In the genomic region with DNA sequence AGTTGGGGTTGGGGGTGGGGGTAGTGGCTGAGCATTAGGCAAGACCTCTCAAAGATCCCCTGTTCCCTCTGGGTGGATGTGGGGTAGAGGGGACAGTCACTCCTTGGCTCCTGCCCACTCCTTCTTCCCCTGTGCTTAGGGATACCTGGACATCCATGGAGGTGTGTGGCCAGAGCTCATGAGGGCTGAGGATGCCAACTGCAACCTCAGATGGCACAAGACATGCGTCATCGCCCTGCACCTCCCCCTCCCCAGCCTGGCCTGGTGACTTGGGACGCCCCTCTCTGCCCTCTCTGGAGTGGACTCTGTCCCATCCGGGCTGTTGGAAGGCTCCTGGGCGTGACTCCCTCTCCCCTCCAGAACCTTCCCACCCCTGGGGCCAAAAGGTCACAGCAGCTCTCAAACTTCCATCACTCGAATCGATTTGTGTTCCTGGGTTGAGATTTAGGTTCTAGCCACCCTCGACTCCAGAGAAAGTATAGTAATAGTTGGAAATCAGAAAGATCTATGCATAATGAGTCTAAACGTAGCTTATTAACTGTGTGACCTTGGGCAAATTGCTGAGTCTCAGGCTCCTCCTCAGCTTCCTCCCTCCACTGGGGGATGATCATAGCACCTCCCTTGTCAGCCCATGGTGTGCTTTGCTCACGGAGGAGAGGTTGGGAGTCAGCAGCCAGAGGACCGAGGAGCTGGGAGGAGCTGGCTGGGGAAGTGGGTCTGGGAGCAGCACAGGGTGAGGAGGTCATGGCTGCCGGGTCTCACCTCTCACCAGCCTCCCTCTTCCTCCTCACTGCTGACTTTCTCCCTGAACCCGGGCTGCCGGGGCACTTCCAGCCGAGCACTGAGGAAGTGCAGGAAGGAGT, we compare ENCODE assay signal across 1 cellular context.
TF ChIP-seq lines count a peak whose summit lies in the region.

No MANE protein-coding gene starts in this region.

TF ChIP-seq in K562, 482 proteins besides CTCF, POLR2A, EP300 and RAD21 (continues in another document):
- no peak for TF ChIP-seq DNMT1 (IDR thresholded peaks at IDR 0.05)
- TF ChIP-seq NCOA6 (IDR thresholded peaks at IDR 0.05), result no peak
- TF ChIP-seq, protein P1, sequence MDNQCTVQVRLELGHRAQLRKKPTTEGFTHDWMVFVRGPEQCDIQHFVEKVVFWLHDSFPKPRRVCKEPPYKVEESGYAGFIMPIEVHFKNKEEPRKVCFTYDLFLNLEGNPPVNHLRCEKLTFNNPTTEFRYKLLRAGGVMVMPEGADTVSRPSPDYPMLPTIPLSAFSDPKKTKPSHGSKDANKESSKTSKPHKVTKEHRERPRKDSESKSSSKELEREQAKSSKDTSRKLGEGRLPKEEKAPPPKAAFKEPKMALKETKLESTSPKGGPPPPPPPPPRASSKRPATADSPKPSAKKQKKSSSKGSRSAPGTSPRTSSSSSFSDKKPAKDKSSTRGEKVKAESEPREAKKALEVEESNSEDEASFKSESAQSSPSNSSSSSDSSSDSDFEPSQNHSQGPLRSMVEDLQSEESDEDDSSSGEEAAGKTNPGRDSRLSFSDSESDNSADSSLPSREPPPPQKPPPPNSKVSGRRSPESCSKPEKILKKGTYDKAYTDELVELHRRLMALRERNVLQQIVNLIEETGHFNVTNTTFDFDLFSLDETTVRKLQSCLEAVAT (IDR thresholded peaks at IDR 0.05), result no peak
- TF ChIP-seq, protein P2, sequence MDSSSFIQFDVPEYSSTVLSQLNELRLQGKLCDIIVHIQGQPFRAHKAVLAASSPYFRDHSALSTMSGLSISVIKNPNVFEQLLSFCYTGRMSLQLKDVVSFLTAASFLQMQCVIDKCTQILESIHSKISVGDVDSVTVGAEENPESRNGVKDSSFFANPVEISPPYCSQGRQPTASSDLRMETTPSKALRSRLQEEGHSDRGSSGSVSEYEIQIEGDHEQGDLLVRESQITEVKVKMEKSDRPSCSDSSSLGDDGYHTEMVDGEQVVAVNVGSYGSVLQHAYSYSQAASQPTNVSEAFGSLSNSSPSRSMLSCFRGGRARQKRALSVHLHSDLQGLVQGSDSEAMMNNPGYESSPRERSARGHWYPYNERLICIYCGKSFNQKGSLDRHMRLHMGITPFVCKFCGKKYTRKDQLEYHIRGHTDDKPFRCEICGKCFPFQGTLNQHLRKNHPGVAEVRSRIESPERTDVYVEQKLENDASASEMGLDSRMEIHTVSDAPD (CRISPR knock-in tag; IDR thresholded peaks at IDR 0.05), result no peak
- no peak for TF ChIP-seq JUNB (CRISPR knock-in tag; conservative IDR thresholded peaks at IDR 0.05)
- TF ChIP-seq FOXP4 (CRISPR knock-in tag; IDR thresholded peaks at IDR 0.05; ENCODE audit: borderline replicate concordance), result peak; percentile 56; the same call in 1 of the 2 replicates
- no peak for TF ChIP-seq PATZ1 (CRISPR knock-in tag; IDR thresholded peaks at IDR 0.05; ENCODE audit: borderline replicate concordance)
- TF ChIP-seq ELK3 (CRISPR knock-in tag; IDR thresholded peaks at IDR 0.05), result no peak
- TF ChIP-seq SP1 (CRISPR knock-in tag; IDR thresholded peaks at IDR 0.05), result no peak; the same call in 1 of the 2 replicates
- 0 out of 2 replicates have a peak, but pooled peaks have one; percentile 44 for TF ChIP-seq GABPB1 (CRISPR knock-in tag; IDR thresholded peaks at IDR 0.05)
- TF ChIP-seq, protein P3, sequence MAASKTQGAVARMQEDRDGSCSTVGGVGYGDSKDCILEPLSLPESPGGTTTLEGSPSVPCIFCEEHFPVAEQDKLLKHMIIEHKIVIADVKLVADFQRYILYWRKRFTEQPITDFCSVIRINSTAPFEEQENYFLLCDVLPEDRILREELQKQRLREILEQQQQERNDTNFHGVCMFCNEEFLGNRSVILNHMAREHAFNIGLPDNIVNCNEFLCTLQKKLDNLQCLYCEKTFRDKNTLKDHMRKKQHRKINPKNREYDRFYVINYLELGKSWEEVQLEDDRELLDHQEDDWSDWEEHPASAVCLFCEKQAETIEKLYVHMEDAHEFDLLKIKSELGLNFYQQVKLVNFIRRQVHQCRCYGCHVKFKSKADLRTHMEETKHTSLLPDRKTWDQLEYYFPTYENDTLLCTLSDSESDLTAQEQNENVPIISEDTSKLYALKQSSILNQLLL (CRISPR knock-in tag; IDR thresholded peaks at IDR 0.05; ENCODE audit: borderline replicate concordance), result no peak
- no peak for TF ChIP-seq ZNF124 (CRISPR knock-in tag; IDR thresholded peaks at IDR 0.05)
- peak; percentile 73; the same call in 1 of the 2 replicates for TF ChIP-seq CTBP1 (IDR thresholded peaks at IDR 0.05; ENCODE audit: borderline replicate concordance)
- no peak for TF ChIP-seq SOX6 (IDR thresholded peaks at IDR 0.05)
- TF ChIP-seq NUFIP1 (IDR thresholded peaks at IDR 0.05; ENCODE audit: partially characterized antibody), result no peak
- TF ChIP-seq, protein P4, sequence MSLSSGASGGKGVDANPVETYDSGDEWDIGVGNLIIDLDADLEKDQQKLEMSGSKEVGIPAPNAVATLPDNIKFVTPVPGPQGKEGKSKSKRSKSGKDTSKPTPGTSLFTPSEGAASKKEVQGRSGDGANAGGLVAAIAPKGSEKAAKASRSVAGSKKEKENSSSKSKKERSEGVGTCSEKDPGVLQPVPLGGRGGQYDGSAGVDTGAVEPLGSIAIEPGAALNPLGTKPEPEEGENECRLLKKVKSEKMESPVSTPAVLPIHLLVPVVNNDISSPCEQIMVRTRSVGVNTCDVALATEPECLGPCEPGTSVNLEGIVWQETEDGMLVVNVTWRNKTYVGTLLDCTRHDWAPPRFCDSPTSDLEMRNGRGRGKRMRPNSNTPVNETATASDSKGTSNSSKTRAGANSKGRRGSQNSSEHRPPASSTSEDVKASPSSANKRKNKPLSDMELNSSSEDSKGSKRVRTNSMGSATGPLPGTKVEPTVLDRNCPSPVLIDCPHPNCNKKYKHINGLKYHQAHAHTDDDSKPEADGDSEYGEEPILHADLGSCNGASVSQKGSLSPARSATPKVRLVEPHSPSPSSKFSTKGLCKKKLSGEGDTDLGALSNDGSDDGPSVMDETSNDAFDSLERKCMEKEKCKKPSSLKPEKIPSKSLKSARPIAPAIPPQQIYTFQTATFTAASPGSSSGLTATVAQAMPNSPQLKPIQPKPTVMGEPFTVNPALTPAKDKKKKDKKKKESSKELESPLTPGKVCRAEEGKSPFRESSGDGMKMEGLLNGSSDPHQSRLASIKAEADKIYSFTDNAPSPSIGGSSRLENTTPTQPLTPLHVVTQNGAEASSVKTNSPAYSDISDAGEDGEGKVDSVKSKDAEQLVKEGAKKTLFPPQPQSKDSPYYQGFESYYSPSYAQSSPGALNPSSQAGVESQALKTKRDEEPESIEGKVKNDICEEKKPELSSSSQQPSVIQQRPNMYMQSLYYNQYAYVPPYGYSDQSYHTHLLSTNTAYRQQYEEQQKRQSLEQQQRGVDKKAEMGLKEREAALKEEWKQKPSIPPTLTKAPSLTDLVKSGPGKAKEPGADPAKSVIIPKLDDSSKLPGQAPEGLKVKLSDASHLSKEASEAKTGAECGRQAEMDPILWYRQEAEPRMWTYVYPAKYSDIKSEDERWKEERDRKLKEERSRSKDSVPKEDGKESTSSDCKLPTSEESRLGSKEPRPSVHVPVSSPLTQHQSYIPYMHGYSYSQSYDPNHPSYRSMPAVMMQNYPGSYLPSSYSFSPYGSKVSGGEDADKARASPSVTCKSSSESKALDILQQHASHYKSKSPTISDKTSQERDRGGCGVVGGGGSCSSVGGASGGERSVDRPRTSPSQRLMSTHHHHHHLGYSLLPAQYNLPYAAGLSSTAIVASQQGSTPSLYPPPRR (CRISPR knock-in tag; IDR thresholded peaks at IDR 0.05; ENCODE audit: borderline replicate concordance), result no peak
- no peak for TF ChIP-seq ARID2 (IDR thresholded peaks at IDR 0.05)
- TF ChIP-seq OTX1 (CRISPR knock-in tag; IDR thresholded peaks at IDR 0.05), result 0 out of 2 replicates have a peak, but pooled peaks have one; percentile 16
- TF ChIP-seq ZNF766 (CRISPR knock-in tag; conservative IDR thresholded peaks at IDR 0.05), result peak; percentile 11
- TF ChIP-seq RAD51 (IDR thresholded peaks at IDR 0.05; ENCODE audit: borderline replicate concordance, low read depth), result no peak
- 0 out of 2 replicates have a peak, but pooled peaks have one; percentile 27 for TF ChIP-seq KLF6 (CRISPR knock-in tag; IDR thresholded peaks at IDR 0.05; ENCODE audit: borderline replicate concordance)
- TF ChIP-seq GTF2E2 (tag; IDR thresholded peaks at IDR 0.05), result no peak
- TF ChIP-seq, protein P5, sequence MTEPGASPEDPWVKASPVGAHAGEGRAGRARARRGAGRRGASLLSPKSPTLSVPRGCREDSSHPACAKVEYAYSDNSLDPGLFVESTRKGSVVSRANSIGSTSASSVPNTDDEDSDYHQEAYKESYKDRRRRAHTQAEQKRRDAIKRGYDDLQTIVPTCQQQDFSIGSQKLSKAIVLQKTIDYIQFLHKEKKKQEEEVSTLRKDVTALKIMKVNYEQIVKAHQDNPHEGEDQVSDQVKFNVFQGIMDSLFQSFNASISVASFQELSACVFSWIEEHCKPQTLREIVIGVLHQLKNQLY (CRISPR knock-in tag; conservative IDR thresholded peaks at IDR 0.05), result no peak
- TF ChIP-seq, protein P6, sequence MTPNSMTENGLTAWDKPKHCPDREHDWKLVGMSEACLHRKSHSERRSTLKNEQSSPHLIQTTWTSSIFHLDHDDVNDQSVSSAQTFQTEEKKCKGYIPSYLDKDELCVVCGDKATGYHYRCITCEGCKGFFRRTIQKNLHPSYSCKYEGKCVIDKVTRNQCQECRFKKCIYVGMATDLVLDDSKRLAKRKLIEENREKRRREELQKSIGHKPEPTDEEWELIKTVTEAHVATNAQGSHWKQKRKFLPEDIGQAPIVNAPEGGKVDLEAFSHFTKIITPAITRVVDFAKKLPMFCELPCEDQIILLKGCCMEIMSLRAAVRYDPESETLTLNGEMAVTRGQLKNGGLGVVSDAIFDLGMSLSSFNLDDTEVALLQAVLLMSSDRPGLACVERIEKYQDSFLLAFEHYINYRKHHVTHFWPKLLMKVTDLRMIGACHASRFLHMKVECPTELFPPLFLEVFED (CRISPR knock-in tag; conservative IDR thresholded peaks at IDR 0.05), result no peak
- no peak for TF ChIP-seq POLR2AphosphoS2 (IDR thresholded peaks at IDR 0.05; ENCODE audit: low read length)
- TF ChIP-seq, protein P7, sequence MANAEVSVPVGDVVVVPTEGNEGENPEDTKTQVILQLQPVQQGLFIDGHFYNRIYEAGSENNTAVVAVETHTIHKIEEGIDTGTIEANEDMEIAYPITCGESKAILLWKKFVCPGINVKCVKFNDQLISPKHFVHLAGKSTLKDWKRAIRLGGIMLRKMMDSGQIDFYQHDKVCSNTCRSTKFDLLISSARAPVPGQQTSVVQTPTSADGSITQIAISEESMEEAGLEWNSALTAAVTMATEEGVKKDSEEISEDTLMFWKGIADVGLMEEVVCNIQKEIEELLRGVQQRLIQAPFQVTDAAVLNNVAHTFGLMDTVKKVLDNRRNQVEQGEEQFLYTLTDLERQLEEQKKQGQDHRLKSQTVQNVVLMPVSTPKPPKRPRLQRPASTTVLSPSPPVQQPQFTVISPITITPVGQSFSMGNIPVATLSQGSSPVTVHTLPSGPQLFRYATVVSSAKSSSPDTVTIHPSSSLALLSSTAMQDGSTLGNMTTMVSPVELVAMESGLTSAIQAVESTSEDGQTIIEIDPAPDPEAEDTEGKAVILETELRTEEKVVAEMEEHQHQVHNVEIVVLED (CRISPR knock-in tag; IDR thresholded peaks at IDR 0.05), result no peak
- TF ChIP-seq DPF2 (IDR thresholded peaks at IDR 0.05), result 0 out of 2 replicates have a peak, but pooled peaks have one; percentile 48
- TF ChIP-seq ZNF75A (CRISPR knock-in tag; IDR thresholded peaks at IDR 0.05), result no peak
- TF ChIP-seq, protein P8, sequence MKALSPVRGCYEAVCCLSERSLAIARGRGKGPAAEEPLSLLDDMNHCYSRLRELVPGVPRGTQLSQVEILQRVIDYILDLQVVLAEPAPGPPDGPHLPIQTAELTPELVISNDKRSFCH (CRISPR knock-in tag; IDR thresholded peaks at IDR 0.05), result no peak
- TF ChIP-seq, protein P8 (tag; IDR thresholded peaks at IDR 0.05), result peak; percentile 86
- TF ChIP-seq ETV5 (CRISPR knock-in tag; IDR thresholded peaks at IDR 0.05; ENCODE audit: low read depth), result no peak
- no peak for TF ChIP-seq ADNP (tag; IDR thresholded peaks at IDR 0.05)
- no peak for TF ChIP-seq ZC3H4 (CRISPR knock-in tag; IDR thresholded peaks at IDR 0.05; ENCODE audit: borderline replicate concordance)
- no peak for TF ChIP-seq SMAD1 (IDR thresholded peaks at IDR 0.05; ENCODE audit: low read depth, low read length, partially characterized antibody)
- no peak for TF ChIP-seq ZNF431 (CRISPR knock-in tag; IDR thresholded peaks at IDR 0.05)
- TF ChIP-seq CEBPG (CRISPR knock-in tag; IDR thresholded peaks at IDR 0.05), result peak; percentile 57
- peak in 1 of 2 experiments; percentile 59; a peak in 2 of 4 replicates for TF ChIP-seq CEBPG (tag; conservative IDR thresholded peaks at IDR 0.05 in 1 of 2, IDR thresholded peaks at IDR 0.05 in 1 of 2)
